Comparison of ENCODE assay signal across 10 cellular contexts in the genomic region with DNA sequence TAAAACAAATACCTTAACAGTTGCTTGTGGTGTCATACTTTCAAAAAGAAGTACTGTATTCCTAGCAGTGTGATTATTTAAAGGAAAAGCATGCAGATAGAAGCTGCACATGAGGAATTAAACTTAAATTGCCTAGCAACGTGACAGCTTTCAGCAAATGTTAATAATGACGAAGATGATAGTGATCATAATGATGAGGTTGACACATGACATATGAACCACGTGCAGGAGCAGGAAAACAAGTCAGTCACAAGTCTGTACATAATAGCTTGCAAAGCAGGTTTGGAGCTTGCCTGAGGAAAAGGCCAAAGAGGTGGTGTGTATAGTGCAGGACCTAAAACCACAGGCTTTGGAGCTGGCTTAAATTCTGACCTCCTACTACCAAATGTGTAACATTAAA.
"Had no signal": no experiment of that assay in that cellular context is flagged by ENCODE, and none has a peak within 500 bp of the region (broad histone marks: within the 10 kb centered on the region; RNA-seq: fewer than 3 reads in every experiment).

No MANE protein-coding gene starts in this region.

- H3K27ac ChIP-seq: neural progenitor cell, ovary, upper lobe of right lung had no signal

- ATAC-seq: right cardiac atrium, upper lobe of right lung had no signal

- H3K9me3 ChIP-seq: ovary, upper lobe of right lung had no signal

- H3K27me3 ChIP-seq: neural progenitor cell, ovary, upper lobe of right lung had no signal

- DNase-seq: activated B cell treated with CpG ODN at 0.5 μM for 24 hours; activated CD4-positive, alpha-beta T cell treated with anti-CD3 and anti-CD28 coated beads, Interleukin-2, amount 50 U/mL, for 1 hour; activated naive CD4-positive, alpha-beta T cell treated with anti-CD3 and anti-CD28 coated beads, Interleukin-2, amount 10 ng/mL, durations not matched to agents 7 days and 5 days; kidney glomerular epithelial cell; ovary; right cardiac atrium; stimulated activated naive CD4-positive, alpha-beta T cell treated with Interleukin-2 at 50 U/mL for 16 hours; T1000; upper lobe of right lung had no signal

- H3K36me3 ChIP-seq: neural progenitor cell, ovary, upper lobe of right lung had no signal

- H3K4me1 ChIP-seq: neural progenitor cell, upper lobe of right lung had no signal

- H3K4me3 ChIP-seq: neural progenitor cell, ovary, upper lobe of right lung had no signal
